Comparison of ENCODE assay signal across 24 cellular contexts in the genomic region with DNA sequence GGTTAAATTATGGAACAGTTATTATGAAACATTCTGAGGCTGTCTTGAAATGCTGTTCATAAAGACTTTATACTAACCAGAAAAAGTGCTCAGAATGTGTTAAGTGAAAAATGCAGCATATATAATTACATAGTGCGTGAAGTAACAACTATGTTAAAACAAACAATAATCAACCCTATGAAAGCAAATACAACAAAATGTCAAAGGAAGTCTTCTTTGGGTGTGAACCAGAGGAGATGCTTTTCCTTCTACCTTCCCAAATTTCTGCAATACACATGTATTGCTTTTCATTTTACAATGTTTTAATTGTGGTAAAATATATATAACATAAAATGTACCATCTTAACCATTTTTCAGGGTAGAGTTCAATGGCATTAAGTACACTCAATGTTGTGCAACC.
"Had no signal": no experiment of that assay in that cellular context is flagged by ENCODE, and none has a peak within 500 bp of the region (broad histone marks: within the 10 kb centered on the region; RNA-seq: fewer than 3 reads in every experiment).

No MANE protein-coding gene starts in this region.

- H3K9me3 ChIP-seq: testis, thyroid gland, uterus, vagina had no signal

- H3K4me3 ChIP-seq: stomach, suprapubic skin, testis, thoracic aorta, thyroid gland, tibial artery, tibial nerve, transverse colon, upper lobe of left lung, upper lobe of right lung, uterus, vagina had no signal

- H3K36me3 ChIP-seq: stomach, suprapubic skin, thoracic aorta, thyroid gland, tibial artery, tibial nerve, transverse colon, upper lobe of right lung, uterus, vagina had no signal

- H3K4me1 ChIP-seq: stomach, suprapubic skin, testis, thyroid gland, tibial artery, tibial nerve, transverse colon, upper lobe of left lung, upper lobe of right lung, uterus, vagina had no signal

- H3K27ac ChIP-seq: stomach, suprapubic skin, testis, thoracic aorta, thyroid gland, tibial artery, tibial nerve, transverse colon, upper lobe of left lung, upper lobe of right lung, uterus, vagina had no signal

- DNase-seq: stimulated activated CD4-positive, alpha-beta T cell treated with anti-CD3 and anti-CD28 coated beads, Interleukin-2, amount 100 ng/mL, for 48 hours; stimulated activated CD4-positive, alpha-beta T cell treated with anti-CD3 and anti-CD28 coated beads, Interleukin-4, amount 100 ng/mL, for 1 hour; stimulated activated CD4-positive, alpha-beta T cell treated with anti-CD3 and anti-CD28 coated beads, Interleukin-4, amount 100 ng/mL, for 24 hours; stimulated activated CD4-positive, alpha-beta T cell treated with anti-CD3 and anti-CD28 coated beads, Interleukin-4, amount 100 ng/mL, for 4 hours; stimulated activated CD8-positive, alpha-beta memory T cell treated with anti-CD3 and anti-CD28 coated beads, Interleukin-4, amount 100 ng/mL, for 48 hours; stimulated activated naive B cell treated with anti-CD40 and anti-IgM and Interleukin-4, amounts not matched to agents 10 μg/mL and 1 μg/mL and 100 μg/mL, for 72 hours; stimulated activated naive CD4-positive, alpha-beta T cell; stimulated activated naive CD4-positive, alpha-beta T cell treated with Interleukin-2 at 50 U/mL for 16 hours; stimulated activated naive CD8-positive, alpha-beta T cell treated with anti-CD3 and anti-CD28 coated beads, Interleukin-15, amount 100 ng/mL, for 72 hours; stimulated activated naive CD8-positive, alpha-beta T cell treated with anti-CD3 and anti-CD28 coated beads, Interleukin-15, Interleukin-2, amounts not matched to agents 100 U/mL and 50 U/mL, for 24 hours; stomach; substantia nigra; testis; thyroid gland; tibial artery; transverse colon; trophoblast cell; upper lobe of left lung; upper lobe of right lung; uterus had no signal
